In the genomic region with DNA sequence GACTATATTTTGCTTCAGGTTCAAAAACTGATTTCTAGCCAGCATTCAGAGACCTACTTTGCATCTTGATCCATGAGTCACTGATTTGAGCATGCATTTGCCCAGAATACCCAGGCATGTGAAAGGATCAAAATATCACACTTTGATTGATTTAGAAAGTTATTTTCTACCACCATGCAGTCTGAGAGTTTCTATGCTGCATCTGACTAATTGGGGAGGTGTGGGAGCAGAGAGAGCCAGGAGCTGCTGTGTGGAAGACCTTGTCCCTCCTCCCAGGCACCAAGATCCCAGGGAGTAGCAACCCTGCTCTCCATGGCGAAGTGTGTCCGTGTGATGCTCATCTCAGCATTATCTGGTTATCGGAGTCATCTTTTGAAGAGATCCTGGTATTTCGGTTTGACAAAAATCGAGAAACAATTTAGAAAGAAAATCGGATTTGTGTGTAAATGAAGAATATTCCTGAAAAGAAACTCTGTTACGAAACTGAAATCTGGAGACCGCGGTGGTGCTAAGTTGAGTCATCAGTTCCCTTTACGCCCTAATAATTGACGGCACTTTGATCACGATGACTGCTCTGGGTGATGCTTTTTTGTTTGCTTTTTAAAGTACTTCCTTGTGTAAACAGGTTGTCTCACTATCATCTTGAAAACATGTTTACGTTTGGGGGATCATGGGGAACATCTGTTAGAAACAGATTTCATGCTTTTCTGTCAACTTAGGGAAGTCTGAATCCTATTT, we compare ENCODE assay signal across 9 cellular contexts.
DNase-seq lines count a peak whose midpoint lies in the region; ATAC-seq and TF ChIP-seq lines count a peak whose summit lies in the region.
"Had no signal": no experiment of that assay in that cellular context is flagged by ENCODE, and none has a peak within 500 bp of the region (broad histone marks: within the 10 kb centered on the region; RNA-seq: fewer than 3 reads in every experiment).

No MANE protein-coding gene starts in this region.

- peaks cover 4% of the 10 kb centered on the region; the same call in 1 of the 2 replicates for H3K27me3 ChIP-seq in BJ (ENCODE audit: control insufficient read depth, insufficient read depth, low read length)

- H3K9me3 Mint-ChIP-seq in activated CD8-positive, alpha-beta T cell treated with anti-CD3 and anti-CD28 coated beads for 36 hours, result no peaks in the 10 kb centered on the region
- H3K9me3 Mint-ChIP-seq in endothelial cell (ENCODE audit: unreplicated experiment), result no peaks in the 10 kb centered on the region
- H3K9me3 Mint-ChIP-seq: nephron had no signal

- intact Hi-C loops in activated CD8-positive, alpha-beta T cell treated with anti-CD3 and anti-CD28 coated beads for 36 hours (cut with micrococcal nuclease), result no loop called here

- peak; percentile 80 for ATAC-seq in GM19035 (IDR thresholded peaks at IDR 0.05; ENCODE audit: unreplicated experiment)
- ATAC-seq in HG03108 (IDR thresholded peaks at IDR 0.05; ENCODE audit: unreplicated experiment), result peak; percentile 66
- ATAC-seq in activated CD8-positive, alpha-beta T cell treated with anti-CD3 and anti-CD28 coated beads for 36 hours, result peak; percentile 62

- DNase-seq in BJ (ENCODE audit: low read depth) (peak; percentile 9), NCI-H2029 (lab: John Stamatoyannopoulos, UW) (no peak), endothelial cell (ENCODE audit: low spot score) (no peak), GM19238 (ENCODE audit: insufficient read length, low spot score) (no peak)
- DNase-seq in activated CD8-positive, alpha-beta T cell treated with anti-CD3 and anti-CD28 coated beads for 36 hours, result peak; percentile 51
- DNase-seq in stimulated activated CD4-positive, alpha-beta T cell treated with anti-CD3 and anti-CD28 coated beads, Interleukin-4, amount 100 ng/mL, for 24 hours, result peak; percentile 63

- no peak for TF ChIP-seq CTCF in BJ (IDR thresholded peaks at IDR 0.05; ENCODE audit: insufficient read depth, low read depth, low read length)
- TF ChIP-seq CTCF in activated CD8-positive, alpha-beta T cell treated with anti-CD3 and anti-CD28 coated beads for 36 hours (IDR thresholded peaks at IDR 0.05), result no peak
- no peak for TF ChIP-seq CTCF in endothelial cell (IDR thresholded peaks at IDR 0.05; ENCODE audit: unreplicated experiment)

- no peaks in the 10 kb centered on the region for H3K36me3 ChIP-seq in BJ (ENCODE audit: control insufficient read depth, insufficient read depth, low read length)

- no peaks in the 10 kb centered on the region for H3K27me3 Mint-ChIP-seq in activated CD8-positive, alpha-beta T cell treated with anti-CD3 and anti-CD28 coated beads for 36 hours
- peaks cover 1% of the 10 kb centered on the region for H3K27me3 Mint-ChIP-seq in endothelial cell (ENCODE audit: unreplicated experiment)

- H3K4me1 Mint-ChIP-seq in activated CD8-positive, alpha-beta T cell treated with anti-CD3 and anti-CD28 coated beads for 36 hours (ENCODE audit: low read depth), result peaks cover 88% of the 10 kb centered on the region
- H3K4me1 Mint-ChIP-seq in endothelial cell (ENCODE audit: unreplicated experiment), result peaks cover 22% of the 10 kb centered on the region

- POLR2A ChIA-PET in BJ (lab: Charles Lee), result no interaction called here
- POLR2A ChIA-PET in activated CD8-positive, alpha-beta T cell treated with anti-CD3 and anti-CD28 coated beads for 36 hours (lab: Charles Lee), result interaction anchor here (0.6 to 2.1 kb wide), 6 partner anchors 21 to 181 kb away, joined by 3 to 6 read pairs (median 5); no protein-coding TSS in a partner anchor

- H3K4me3 ChIP-seq in BJ (ENCODE audit: low read depth, low read length), result peak overlapping the region; percentile 1; the same call in 1 of the 2 replicates

- H3K36me3 Mint-ChIP-seq in activated CD8-positive, alpha-beta T cell treated with anti-CD3 and anti-CD28 coated beads for 36 hours (ENCODE audit: low read depth), result peaks cover 40% of the 10 kb centered on the region
- H3K36me3 Mint-ChIP-seq in endothelial cell (ENCODE audit: low read depth, unreplicated experiment), result no peaks in the 10 kb centered on the region

- H3K27ac Mint-ChIP-seq in activated CD8-positive, alpha-beta T cell treated with anti-CD3 and anti-CD28 coated beads for 36 hours, result peak overlapping the region; percentile 80
- no peak overlapping the region for H3K27ac Mint-ChIP-seq in endothelial cell (ENCODE audit: unreplicated experiment)
- H3K27ac Mint-ChIP-seq: nephron had no signal

- H3K4me3 Mint-ChIP-seq in activated CD8-positive, alpha-beta T cell treated with anti-CD3 and anti-CD28 coated beads for 36 hours, result peak overlapping the region; percentile 24
- H3K4me3 Mint-ChIP-seq in endothelial cell (ENCODE audit: unreplicated experiment), result no peak overlapping the region
- H3K4me3 Mint-ChIP-seq: nephron had no signal

- CTCF ChIA-PET in BJ (lab: Yijun Ruan, JAX), result no interaction called here
- CTCF ChIA-PET in activated CD8-positive, alpha-beta T cell treated with anti-CD3 and anti-CD28 coated beads for 36 hours (lab: Charles Lee), result interaction anchor here (1.2 kb wide), 1 partner anchor 12 kb away, joined by 3 read pairs; no protein-coding TSS in a partner anchor

Comparison
In these comparisons a context has a peak if more than half of its experiments do, and no peak if none do; other contexts are left out.
1. DNase-seq: peak in BJ (single experiment), activated CD8-positive, alpha-beta T cell treated with anti-CD3 and anti-CD28 coated beads for 36 hours (single experiment) and stimulated activated CD4-positive, alpha-beta T cell treated with anti-CD3 and anti-CD28 coated beads, Interleukin-4, amount 100 ng/mL, for 24 hours (single experiment); none in NCI-H2029 (single experiment), endothelial cell (single experiment) and GM19238 (single experiment).
2. Peak in every context shown above with its lines, with median percentiles within 50 percentile points of each other: ATAC-seq.